8 cellular contexts compared by ENCODE assay signal in genomic region chrX:14673764-14674163, GRCh38.
A peak's percentile ranks its signal among the peaks of the same experiment; 100 is the strongest.
DNase-seq lines count a peak whose midpoint lies in the region; ATAC-seq and TF ChIP-seq lines count a peak whose summit lies in the region.

No MANE protein-coding gene starts in this region.

- no peaks in the 10 kb centered on the region for H3K36me3 ChIP-seq in BE2C

- H3K4me1 ChIP-seq in BE2C: peaks cover 2% of the 10 kb centered on the region; the same call in 1 of the 2 replicates

- H3K4me3 ChIP-seq in BE2C (ENCODE audit: low read depth, low read length): no peak overlapping the region
- no peak overlapping the region for H3K4me3 ChIP-seq in fibroblast of mammary gland (ENCODE audit: control insufficient read depth, low read depth, low read length)

- TF ChIP-seq CTCF in BE2C (IDR thresholded peaks at IDR 0.05; ENCODE audit: low read depth, low read length) (no peak), fibroblast of mammary gland (conservative IDR thresholded peaks at IDR 0.05; ENCODE audit: control insufficient read depth, insufficient read depth, low read depth, low read length) (no peak)

- peak; percentile 89 for ATAC-seq in GM18861 (IDR thresholded peaks at IDR 0.05; ENCODE audit: unreplicated experiment)
- peak; percentile 93 for ATAC-seq in HG02885 (IDR thresholded peaks at IDR 0.05; ENCODE audit: poor library complexity, unreplicated experiment)

- H3K9me3 ChIP-seq in BE2C: no peaks in the 10 kb centered on the region

- H3K27me3 ChIP-seq in BE2C: no peaks in the 10 kb centered on the region

- DNase-seq in BE2C: peak; percentile 54
- peak; percentile 82 for DNase-seq in NCI-H345 (lab: John Stamatoyannopoulos, UW)
- DNase-seq in fibroblast of mammary gland (ENCODE audit: low read depth): peak; percentile 91
- DNase-seq in AML-193 (lab: John Stamatoyannopoulos, UW): no peak
- no peak for DNase-seq in SKM-1 (lab: John Stamatoyannopoulos, UW; ENCODE audit: unreplicated experiment)
- no peak for DNase-seq in effector CD8-positive, alpha-beta T cell (lab: John Stamatoyannopoulos, UW)

Comparison
In these comparisons a context has a peak if more than half of its experiments do, and no peak if none do; other contexts are left out.
1. DNase-seq: peak in BE2C (single experiment), NCI-H345 (single experiment) and fibroblast of mammary gland (single experiment); none in AML-193 (0 of 2), SKM-1 (single experiment) and effector CD8-positive, alpha-beta T cell (single experiment).